In genomic region chr3:71759401-71759800, GRCh38 we compare ENCODE assay signal across 25 cellular contexts. TPM values are rescaled to one million over a fixed set of nuclear protein-coding genes. Genes with fewer than 3 reads are reported as not detected.
DNase-seq lines count a peak whose midpoint lies in the region; ATAC-seq, FAIRE-seq and TF ChIP-seq lines count a peak whose summit lies in the region.
"Had no signal": no experiment of that assay in that cellular context is flagged by ENCODE, and none has a peak within 500 bp of the region (broad histone marks: within the 10 kb centered on the region; RNA-seq: fewer than 3 reads in every experiment).

No MANE protein-coding gene starts in this region.

- H3K36me3 Mint-ChIP-seq in activated CD4-positive, alpha-beta T cell treated with anti-CD3 and anti-CD28 coated beads, Interleukin-2, amount 10 ng/mL, durations not matched to agents 24 days and 14 days (ENCODE audit: low read depth), result peaks cover 3% of the 10 kb centered on the region
- H3K36me3 Mint-ChIP-seq in activated CD4-positive, alpha-beta T cell treated with anti-CD3 and anti-CD28 coated beads, Interleukin-2, amount 10 ng/mL, durations not matched to agents 7 days and 5 days (ENCODE audit: low read depth), result no peaks in the 10 kb centered on the region
- H3K36me3 Mint-ChIP-seq in nephron progenitor cell (ENCODE audit: low read depth), result peaks cover 9% of the 10 kb centered on the region
- no peaks in the 10 kb centered on the region for H3K36me3 Mint-ChIP-seq in activated T-cell treated with anti-CD3 and anti-CD28 coated beads, Interleukin-2, amount 50 U/mL, for 4 hours (ENCODE audit: insufficient read depth)
- H3K36me3 Mint-ChIP-seq: CD4-positive, CD25-positive, alpha-beta regulatory T cell had no signal

- ATAC-seq in pancreas (no peak), right cardiac atrium (no peak)
- ATAC-seq in activated T-cell treated with anti-CD3 and anti-CD28 coated beads, Interleukin-2, amount 50 U/mL, for 4 hours, result no peak
- ATAC-seq: SK-N-SH treated with all-trans-retinoic acid at 6 μM for 48 hours had no signal

- CTCF ChIA-PET in activated CD4-positive, alpha-beta T cell treated with anti-CD3 and anti-CD28 coated beads, Interleukin-2, amount 10 ng/mL, durations not matched to agents 7 days and 5 days (lab: Charles Lee), result interaction anchor here (1.2 kb wide), 1 partner anchor 13 kb away, joined by 3 read pairs; no protein-coding TSS in a partner anchor

- no peak overlapping the region for H3K4me3 ChIP-seq in bronchial epithelial cell (ENCODE audit: low read depth, low read length)
- H3K4me3 ChIP-seq in pancreas, result no peak overlapping the region
- no peak overlapping the region for H3K4me3 ChIP-seq in right cardiac atrium (ENCODE audit: low read length)

- H3K27ac Mint-ChIP-seq in activated CD4-positive, alpha-beta T cell treated with anti-CD3 and anti-CD28 coated beads, Interleukin-2, amount 10 ng/mL, durations not matched to agents 24 days and 14 days, result no peak overlapping the region
- no peak overlapping the region for H3K27ac Mint-ChIP-seq in activated CD4-positive, alpha-beta T cell treated with anti-CD3 and anti-CD28 coated beads, Interleukin-2, amount 10 ng/mL, durations not matched to agents 7 days and 5 days
- peak overlapping the region; percentile 64 for H3K27ac Mint-ChIP-seq in nephron progenitor cell
- H3K27ac Mint-ChIP-seq: IgD-negative memory B cell had no signal

- H3K27me3 ChIP-seq in bronchial epithelial cell (ENCODE audit: control insufficient read depth, insufficient read depth, low read length) (peaks cover 7% of the 10 kb centered on the region), pancreas (no peaks in the 10 kb centered on the region), right cardiac atrium (ENCODE audit: control insufficient read depth, insufficient read depth) (no peaks in the 10 kb centered on the region)

- H3K9me3 ChIP-seq in pancreas (no peaks in the 10 kb centered on the region), right cardiac atrium (ENCODE audit: control insufficient read depth, low read length) (no peaks in the 10 kb centered on the region)
- H3K9me3 ChIP-seq: Caco-2 had no signal

- 77 to 80% methylated on average over 5 of the region's 5 CpGs for WGBS in pancreas, 2 donors
- WGBS in right cardiac atrium, result 70% methylated on average over 5 of the region's 5 CpGs

- H3K27me3 Mint-ChIP-seq in activated CD4-positive, alpha-beta T cell treated with anti-CD3 and anti-CD28 coated beads, Interleukin-2, amount 10 ng/mL, durations not matched to agents 24 days and 14 days, result peaks cover 62% of the 10 kb centered on the region
- peaks cover 47% of the 10 kb centered on the region for H3K27me3 Mint-ChIP-seq in activated CD4-positive, alpha-beta T cell treated with anti-CD3 and anti-CD28 coated beads, Interleukin-2, amount 10 ng/mL, durations not matched to agents 7 days and 5 days
- peaks cover 65% of the 10 kb centered on the region for H3K27me3 Mint-ChIP-seq in nephron progenitor cell (ENCODE audit: low read depth, poor library complexity)
- H3K27me3 Mint-ChIP-seq in activated T-cell treated with anti-CD3 and anti-CD28 coated beads, Interleukin-2, amount 50 U/mL, for 4 hours (ENCODE audit: low read depth), result peaks cover 29% of the 10 kb centered on the region

- H3K27ac ChIP-seq in pancreas (no peak overlapping the region), right cardiac atrium (ENCODE audit: low read length) (no peak overlapping the region)
- H3K27ac ChIP-seq: HL-60 had no signal

- no peaks in the 10 kb centered on the region for H3K9me3 Mint-ChIP-seq in activated CD4-positive, alpha-beta T cell treated with anti-CD3 and anti-CD28 coated beads, Interleukin-2, amount 10 ng/mL, durations not matched to agents 24 days and 14 days
- no peaks in the 10 kb centered on the region for H3K9me3 Mint-ChIP-seq in activated CD4-positive, alpha-beta T cell treated with anti-CD3 and anti-CD28 coated beads, Interleukin-2, amount 10 ng/mL, durations not matched to agents 7 days and 5 days
- H3K9me3 Mint-ChIP-seq in nephron progenitor cell, result peaks cover 4% of the 10 kb centered on the region
- no peaks in the 10 kb centered on the region for H3K9me3 Mint-ChIP-seq in activated T-cell treated with anti-CD3 and anti-CD28 coated beads, Interleukin-2, amount 50 U/mL, for 4 hours

- DNase-seq in activated CD4-positive, alpha-beta T cell treated with anti-CD3 and anti-CD28 coated beads, Interleukin-2, amount 10 ng/mL, durations not matched to agents 24 days and 14 days, result peak; percentile 51
- no peak for DNase-seq in activated CD4-positive, alpha-beta T cell treated with anti-CD3 and anti-CD28 coated beads, Interleukin-2, amount 10 ng/mL, durations not matched to agents 7 days and 5 days
- DNase-seq in bronchial epithelial cell (ENCODE audit: low read depth) (no peak), nephron progenitor cell (no peak), pancreas (no peak), right cardiac atrium (no peak)
- no peak for DNase-seq in activated CD4-positive, CD25-positive, alpha-beta regulatory T cell (lab: John Stamatoyannopoulos, UW)
- no peak for DNase-seq in activated T-cell treated with anti-CD3 and anti-CD28 coated beads, Interleukin-2, amount 50 U/mL, for 4 hours
- DNase-seq: 8988T; Caco-2; CD4-positive, CD25-positive, alpha-beta regulatory T cell; GOT3; Karpas-422; NCI-H1105; NCI-H1694; SHP77 had no signal

- no peaks in the 10 kb centered on the region for H3K36me3 ChIP-seq in bronchial epithelial cell (ENCODE audit: control insufficient read depth, insufficient read depth, low read length)
- no peaks in the 10 kb centered on the region for H3K36me3 ChIP-seq in pancreas

- no peak overlapping the region for H3K4me3 Mint-ChIP-seq in activated CD4-positive, alpha-beta T cell treated with anti-CD3 and anti-CD28 coated beads, Interleukin-2, amount 10 ng/mL, durations not matched to agents 24 days and 14 days
- no peak overlapping the region for H3K4me3 Mint-ChIP-seq in activated CD4-positive, alpha-beta T cell treated with anti-CD3 and anti-CD28 coated beads, Interleukin-2, amount 10 ng/mL, durations not matched to agents 7 days and 5 days
- no peak overlapping the region for H3K4me3 Mint-ChIP-seq in nephron progenitor cell
- no peak overlapping the region for H3K4me3 Mint-ChIP-seq in activated T-cell treated with anti-CD3 and anti-CD28 coated beads, Interleukin-2, amount 50 U/mL, for 4 hours
- H3K4me3 Mint-ChIP-seq: CD4-positive, CD25-positive, alpha-beta regulatory T cell had no signal

- H3K4me1 Mint-ChIP-seq in activated CD4-positive, alpha-beta T cell treated with anti-CD3 and anti-CD28 coated beads, Interleukin-2, amount 10 ng/mL, durations not matched to agents 24 days and 14 days, result peaks cover 2% of the 10 kb centered on the region
- H3K4me1 Mint-ChIP-seq in activated CD4-positive, alpha-beta T cell treated with anti-CD3 and anti-CD28 coated beads, Interleukin-2, amount 10 ng/mL, durations not matched to agents 7 days and 5 days, result peaks cover 3% of the 10 kb centered on the region
- peaks cover 10% of the 10 kb centered on the region for H3K4me1 Mint-ChIP-seq in nephron progenitor cell
- peaks cover 3% of the 10 kb centered on the region for H3K4me1 Mint-ChIP-seq in activated T-cell treated with anti-CD3 and anti-CD28 coated beads, Interleukin-2, amount 50 U/mL, for 4 hours (ENCODE audit: low read depth)

- H3K4me1 ChIP-seq in pancreas (no peaks in the 10 kb centered on the region), right cardiac atrium (ENCODE audit: control insufficient read depth, insufficient read depth, low read length) (no peaks in the 10 kb centered on the region)
- H3K4me1 ChIP-seq: Caco-2 had no signal

- TF ChIP-seq CTCF in bronchial epithelial cell (IDR thresholded peaks at IDR 0.05; ENCODE audit: insufficient read depth, low read length, severe bottlenecking), result no peak
- no peak for TF ChIP-seq CTCF in nephron progenitor cell (IDR thresholded peaks at IDR 0.05)
- TF ChIP-seq CTCF in pancreas (IDR thresholded peaks at IDR 0.05), result no peak

- FAIRE-seq in bronchial epithelial cell (lab: Jason Lieb, UNC), result peak; percentile 72
- no peak for FAIRE-seq in pancreas (lab: Jason Lieb, UNC)
- FAIRE-seq: GM12891, GM18507 had no signal

- POLR2A ChIA-PET in activated CD4-positive, alpha-beta T cell treated with anti-CD3 and anti-CD28 coated beads, Interleukin-2, amount 10 ng/mL, durations not matched to agents 7 days and 5 days (lab: Charles Lee), result no interaction called here

- intact Hi-C loops in activated CD4-positive, alpha-beta T cell treated with anti-CD3 and anti-CD28 coated beads, Interleukin-2, amount 10 ng/mL, durations not matched to agents 24 days and 14 days (cut with micrococcal nuclease), result no loop called here
- intact Hi-C loops in pancreas (cut with DNase I), result no loop called here
- intact Hi-C loops in right cardiac atrium (cut with DNase I), result no loop called here

RNA-seq across cellular contexts. Expression of gene GPR27, which starts 5.7 kb away (rescaled TPM):
- 1.0 and 1.4 TPM in 2 replicates for total RNA-seq in activated CD4-positive, alpha-beta T cell treated with anti-CD3 and anti-CD28 coated beads, Interleukin-2, amount 10 ng/mL, durations not matched to agents 24 days and 14 days
- 1 to 10 TPM; 1.0 to 1.2 TPM for total RNA-seq in activated CD4-positive, alpha-beta T cell treated with anti-CD3 and anti-CD28 coated beads, Interleukin-2, amount 10 ng/mL, durations not matched to agents 7 days and 5 days
- total RNA-seq in bronchial epithelial cell, result 0.38 and 0.53 TPM in 2 replicates
- 1 to 10 TPM in 5 of 6 donors, under 1 TPM in 1; 0.83 to 6.4 (median 1.8) TPM for total RNA-seq in pancreas
- 1 to 10 TPM; 1.4 to 4.6 TPM for polyA plus RNA-seq in pancreas
- 1 to 10 TPM; 2.0 to 2.4 (median 2.3) TPM for total RNA-seq in activated T-cell treated with anti-CD3 and anti-CD28 coated beads, Interleukin-2, amount 50 U/mL, for 4 hours
- 1 to 10 TPM in 3 of 4 donors, under 1 TPM in 1; 0.97 to 5.4 (median 2.9) TPM for total RNA-seq in right cardiac atrium
- polyA plus RNA-seq in right cardiac atrium, result 1.2 TPM
- total RNA-seq: HT1080, RPMI7951 had no signal
- polyA plus RNA-seq: AG04450 had no signal

RNA-seq across cellular contexts. Expression of gene PROK2, which starts 25.5 kb away (rescaled TPM):
- total RNA-seq in activated CD4-positive, alpha-beta T cell treated with anti-CD3 and anti-CD28 coated beads, Interleukin-2, amount 10 ng/mL, durations not matched to agents 24 days and 14 days, result not detected in 2 replicates
- total RNA-seq in activated CD4-positive, alpha-beta T cell treated with anti-CD3 and anti-CD28 coated beads, Interleukin-2, amount 10 ng/mL, durations not matched to agents 7 days and 5 days, result under 1 TPM; 0.60 to 0.98 TPM
- total RNA-seq in bronchial epithelial cell (not detected in 2 replicates), pancreas (under 1 TPM in 3 of 6 donors, not detected in 3; 0.25 to 0.46 (median 0.43) TPM), right cardiac atrium (under 1 TPM in 2 of 4 donors, not detected in 2; 0.15 to 0.31 TPM)
- polyA plus RNA-seq in pancreas (under 1 TPM in 1 of 2 donors, not detected in 1; 0.09 TPM), right cardiac atrium (0.11 TPM)
- total RNA-seq in activated T-cell treated with anti-CD3 and anti-CD28 coated beads, Interleukin-2, amount 50 U/mL, for 4 hours, result 1 to 10 TPM in 1 of 3 donors, under 1 TPM in 2; 0.18 to 1.1 (median 0.61) TPM
- total RNA-seq: Caco-2, HT1080, MCF 10A, RPMI7951 had no signal
- polyA plus RNA-seq: AG04450, IgD-negative memory B cell had no signal

RNA-seq across cellular contexts. Expression of gene EIF4E3, which starts 34.2 kb away (rescaled TPM):
- 20.3 and 20.7 TPM in 2 replicates for total RNA-seq in activated CD4-positive, alpha-beta T cell treated with anti-CD3 and anti-CD28 coated beads, Interleukin-2, amount 10 ng/mL, durations not matched to agents 24 days and 14 days
- total RNA-seq in activated CD4-positive, alpha-beta T cell treated with anti-CD3 and anti-CD28 coated beads, Interleukin-2, amount 10 ng/mL, durations not matched to agents 7 days and 5 days, result 10 to 100 TPM; 83.9 to 90.4 TPM
- total RNA-seq in bronchial epithelial cell (2.1 and 3.1 TPM in 2 replicates), pancreas (10 to 100 TPM; 13.2 to 17.3 (median 14.8) TPM), right cardiac atrium (10 to 100 TPM; 40.7 to 42.5 (median 41.1) TPM)
- polyA plus RNA-seq in pancreas (1 to 10 TPM; 4.1 to 7.3 TPM), right cardiac atrium (25.0 TPM)
- 10 to 100 TPM; 13.4 to 17.0 (median 14.3) TPM for total RNA-seq in activated T-cell treated with anti-CD3 and anti-CD28 coated beads, Interleukin-2, amount 50 U/mL, for 4 hours
